ENCODE assay signal across 1 cellular context in the genomic region with DNA sequence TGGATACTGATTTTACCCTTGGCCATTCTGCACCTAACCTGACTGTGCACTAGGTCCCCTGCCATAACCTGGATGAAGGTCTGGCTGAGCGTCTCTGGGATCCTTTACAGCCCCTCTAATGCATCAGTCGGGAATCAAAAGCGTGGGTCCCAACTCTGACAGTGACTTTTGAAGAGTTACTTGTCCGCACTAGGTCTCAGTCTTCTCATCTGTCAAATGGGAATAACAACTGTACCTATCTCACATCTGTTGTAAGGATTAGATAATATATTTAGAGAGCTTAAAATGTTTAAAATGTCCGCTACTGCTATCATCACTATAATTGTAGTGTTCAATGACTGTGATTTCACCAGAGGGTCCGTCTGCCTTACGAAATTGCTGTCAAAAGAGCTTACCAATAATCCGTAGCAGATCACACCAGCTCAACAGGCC.
TF ChIP-seq lines count a peak whose summit lies in the region.

No MANE protein-coding gene starts in this region.

TF ChIP-seq in K562, 482 proteins besides CTCF, POLR2A, EP300 and RAD21 (continued from another document and continues in another):
- TF ChIP-seq, protein P1, sequence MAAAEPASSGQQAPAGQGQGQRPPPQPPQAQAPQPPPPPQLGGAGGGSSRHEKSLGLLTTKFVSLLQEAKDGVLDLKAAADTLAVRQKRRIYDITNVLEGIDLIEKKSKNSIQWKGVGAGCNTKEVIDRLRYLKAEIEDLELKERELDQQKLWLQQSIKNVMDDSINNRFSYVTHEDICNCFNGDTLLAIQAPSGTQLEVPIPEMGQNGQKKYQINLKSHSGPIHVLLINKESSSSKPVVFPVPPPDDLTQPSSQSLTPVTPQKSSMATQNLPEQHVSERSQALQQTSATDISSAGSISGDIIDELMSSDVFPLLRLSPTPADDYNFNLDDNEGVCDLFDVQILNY (CRISPR knock-in tag; IDR thresholded peaks at IDR 0.05) = no peak
- TF ChIP-seq ARNT (IDR thresholded peaks at IDR 0.05) (peak in 1 of 2 experiments; percentile 62; a peak in 1 of 4 replicates), ZNF395 (CRISPR knock-in tag; IDR thresholded peaks at IDR 0.05) (no peak), ZNF146 (CRISPR knock-in tag; IDR thresholded peaks at IDR 0.05; ENCODE audit: unreplicated experiment) (no peak), HDAC2 (IDR thresholded peaks at IDR 0.05) (peak; percentile 96), ZBTB49 (CRISPR knock-in tag; IDR thresholded peaks at IDR 0.05; ENCODE audit: borderline replicate concordance) (no peak), TAF1 (IDR thresholded peaks at IDR 0.05; ENCODE audit: control insufficient read depth, extremely low read depth, insufficient read depth, low read length, severe bottlenecking) (no peak), JUND (IDR thresholded peaks at IDR 0.05; ENCODE audit: borderline replicate concordance, low read depth, low read length) (no peak), JUND (tag; IDR thresholded peaks at IDR 0.05; ENCODE audit: borderline replicate concordance, low read depth, low read length) (no peak), SMAD3 (CRISPR knock-in tag; conservative IDR thresholded peaks at IDR 0.05) (no peak), CHD2 (IDR thresholded peaks at IDR 0.05; ENCODE audit: low read depth, low read length) (no peak), HMGN3 (IDR thresholded peaks at IDR 0.05; ENCODE audit: borderline replicate concordance, extremely low read depth, insufficient read length, low read depth, low read length) (no peak), TARDBP (IDR thresholded peaks at IDR 0.05) (no peak), CHD4 (IDR thresholded peaks at IDR 0.05; ENCODE audit: insufficient read depth, insufficient replicate concordance, low read depth, low read length, poor library complexity, severe bottlenecking) (peak; percentile 97), ADNP (tag; IDR thresholded peaks at IDR 0.05) (peak; percentile 99), SUPT5H (IDR thresholded peaks at IDR 0.05) (no peak), TEAD1 (CRISPR knock-in tag; IDR thresholded peaks at IDR 0.05) (no peak), BACH1 (tag; IDR thresholded peaks at IDR 0.05) (no peak), PHB (CRISPR knock-in tag; IDR thresholded peaks at IDR 0.05) (no peak), SNIP1 (IDR thresholded peaks at IDR 0.05; ENCODE audit: low read depth) (no peak), ESRRB (CRISPR knock-in tag; IDR thresholded peaks at IDR 0.05; ENCODE audit: borderline replicate concordance) (no peak), SIRT6 (IDR thresholded peaks at IDR 0.05; ENCODE audit: low read depth, low read length) (no peak), FOXO4 (CRISPR knock-in tag; IDR thresholded peaks at IDR 0.05) (no peak), ZNF589 (CRISPR knock-in tag; IDR thresholded peaks at IDR 0.05; ENCODE audit: low read depth) (peak; percentile 44; the same call in 1 of the 2 replicates), PURB (CRISPR knock-in tag; IDR thresholded peaks at IDR 0.05; ENCODE audit: low read depth) (no peak), MTA2 (IDR thresholded peaks at IDR 0.05; ENCODE audit: low read depth) (no peak), PHF20 (IDR thresholded peaks at IDR 0.05; ENCODE audit: partially characterized antibody) (peak; percentile 53), CBX3 (IDR thresholded peaks at IDR 0.05; ENCODE audit: borderline replicate concordance in 1 of 2, low read length in 2 of 2) (peak in 1 of 2 experiments; percentile 79; a peak in 1 of 3 replicates), TBL1XR1 (IDR thresholded peaks at IDR 0.05; ENCODE audit: low read length in 2 of 2) (no peak), CHD1 (IDR thresholded peaks at IDR 0.05; ENCODE audit: low read length) (peak; percentile 25), BCOR (IDR thresholded peaks at IDR 0.05) (peak; percentile 99), NR4A1 (CRISPR knock-in tag; IDR thresholded peaks at IDR 0.05) (no peak), NR4A1 (tag; IDR thresholded peaks at IDR 0.05) (no peak), TRIM24 (IDR thresholded peaks at IDR 0.05) (no peak), ZNF766 (CRISPR knock-in tag; conservative IDR thresholded peaks at IDR 0.05) (0 out of 2 replicates have a peak, but pooled peaks have one; percentile 25), POLR2AphosphoS2 (IDR thresholded peaks at IDR 0.05; ENCODE audit: low read length) (no peak), ZNF24 (IDR thresholded peaks at IDR 0.05) (no peak), ATF7 (IDR thresholded peaks at IDR 0.05) (no peak), NR1H2 (CRISPR knock-in tag; IDR thresholded peaks at IDR 0.05) (peak; percentile 53; the same call in 1 of the 2 replicates), ZFP30 (CRISPR knock-in tag; IDR thresholded peaks at IDR 0.05; ENCODE audit: borderline replicate concordance) (no peak), RCOR1 (IDR thresholded peaks at IDR 0.05; ENCODE audit: borderline replicate concordance in 1 of 2, low read depth in 2 of 2, low read length in 2 of 2) (peak in 1 of 2 experiments; percentile 53; a peak in 2 of 4 replicates), LCOR (CRISPR knock-in tag; IDR thresholded peaks at IDR 0.05) (0 out of 2 replicates have a peak, but pooled peaks have one; percentile 24), NFYB (IDR thresholded peaks at IDR 0.05; ENCODE audit: extremely low read depth, insufficient read length) (no peak), DNMT1 (IDR thresholded peaks at IDR 0.05) (no peak), FOXM1 (IDR thresholded peaks at IDR 0.05; ENCODE audit: low read depth) (peak; percentile 13; the same call in 1 of the 2 replicates), FOXM1 (CRISPR knock-in tag; IDR thresholded peaks at IDR 0.05; ENCODE audit: low read depth) (no peak), SIX5 (IDR thresholded peaks at IDR 0.05; ENCODE audit: borderline replicate concordance in 1 of 2, insufficient read depth in 1 of 2, low read depth in 1 of 2, low read length in 2 of 2) (no peak), ELF2 (CRISPR knock-in tag; IDR thresholded peaks at IDR 0.05) (0 out of 2 replicates have a peak, but pooled peaks have one; percentile 12), C11orf30 (IDR thresholded peaks at IDR 0.05; ENCODE audit: low read depth) (no peak), CBX1 (IDR thresholded peaks at IDR 0.05; ENCODE audit: low read depth) (0 out of 2 replicates have a peak, but pooled peaks have one; percentile 72)
- TF ChIP-seq, protein P2, sequence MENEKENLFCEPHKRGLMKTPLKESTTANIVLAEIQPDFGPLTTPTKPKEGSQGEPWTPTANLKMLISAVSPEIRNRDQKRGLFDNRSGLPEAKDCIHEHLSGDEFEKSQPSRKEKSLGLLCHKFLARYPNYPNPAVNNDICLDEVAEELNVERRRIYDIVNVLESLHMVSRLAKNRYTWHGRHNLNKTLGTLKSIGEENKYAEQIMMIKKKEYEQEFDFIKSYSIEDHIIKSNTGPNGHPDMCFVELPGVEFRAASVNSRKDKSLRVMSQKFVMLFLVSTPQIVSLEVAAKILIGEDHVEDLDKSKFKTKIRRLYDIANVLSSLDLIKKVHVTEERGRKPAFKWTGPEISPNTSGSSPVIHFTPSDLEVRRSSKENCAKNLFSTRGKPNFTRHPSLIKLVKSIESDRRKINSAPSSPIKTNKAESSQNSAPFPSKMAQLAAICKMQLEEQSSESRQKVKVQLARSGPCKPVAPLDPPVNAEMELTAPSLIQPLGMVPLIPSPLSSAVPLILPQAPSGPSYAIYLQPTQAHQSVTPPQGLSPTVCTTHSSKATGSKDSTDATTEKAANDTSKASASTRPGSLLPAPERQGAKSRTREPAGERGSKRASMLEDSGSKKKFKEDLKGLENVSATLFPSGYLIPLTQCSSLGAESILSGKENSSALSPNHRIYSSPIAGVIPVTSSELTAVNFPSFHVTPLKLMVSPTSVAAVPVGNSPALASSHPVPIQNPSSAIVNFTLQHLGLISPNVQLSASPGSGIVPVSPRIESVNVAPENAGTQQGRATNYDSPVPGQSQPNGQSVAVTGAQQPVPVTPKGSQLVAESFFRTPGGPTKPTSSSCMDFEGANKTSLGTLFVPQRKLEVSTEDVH (IDR thresholded peaks at IDR 0.05; ENCODE audit: low read depth, partially characterized antibody) = no peak
- TF ChIP-seq, protein P3, sequence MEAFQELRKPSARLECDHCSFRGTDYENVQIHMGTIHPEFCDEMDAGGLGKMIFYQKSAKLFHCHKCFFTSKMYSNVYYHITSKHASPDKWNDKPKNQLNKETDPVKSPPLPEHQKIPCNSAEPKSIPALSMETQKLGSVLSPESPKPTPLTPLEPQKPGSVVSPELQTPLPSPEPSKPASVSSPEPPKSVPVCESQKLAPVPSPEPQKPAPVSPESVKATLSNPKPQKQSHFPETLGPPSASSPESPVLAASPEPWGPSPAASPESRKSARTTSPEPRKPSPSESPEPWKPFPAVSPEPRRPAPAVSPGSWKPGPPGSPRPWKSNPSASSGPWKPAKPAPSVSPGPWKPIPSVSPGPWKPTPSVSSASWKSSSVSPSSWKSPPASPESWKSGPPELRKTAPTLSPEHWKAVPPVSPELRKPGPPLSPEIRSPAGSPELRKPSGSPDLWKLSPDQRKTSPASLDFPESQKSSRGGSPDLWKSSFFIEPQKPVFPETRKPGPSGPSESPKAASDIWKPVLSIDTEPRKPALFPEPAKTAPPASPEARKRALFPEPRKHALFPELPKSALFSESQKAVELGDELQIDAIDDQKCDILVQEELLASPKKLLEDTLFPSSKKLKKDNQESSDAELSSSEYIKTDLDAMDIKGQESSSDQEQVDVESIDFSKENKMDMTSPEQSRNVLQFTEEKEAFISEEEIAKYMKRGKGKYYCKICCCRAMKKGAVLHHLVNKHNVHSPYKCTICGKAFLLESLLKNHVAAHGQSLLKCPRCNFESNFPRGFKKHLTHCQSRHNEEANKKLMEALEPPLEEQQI (IDR thresholded peaks at IDR 0.05) = 0 out of 2 replicates have a peak, but pooled peaks have one; percentile 27
- TF ChIP-seq, protein P4, sequence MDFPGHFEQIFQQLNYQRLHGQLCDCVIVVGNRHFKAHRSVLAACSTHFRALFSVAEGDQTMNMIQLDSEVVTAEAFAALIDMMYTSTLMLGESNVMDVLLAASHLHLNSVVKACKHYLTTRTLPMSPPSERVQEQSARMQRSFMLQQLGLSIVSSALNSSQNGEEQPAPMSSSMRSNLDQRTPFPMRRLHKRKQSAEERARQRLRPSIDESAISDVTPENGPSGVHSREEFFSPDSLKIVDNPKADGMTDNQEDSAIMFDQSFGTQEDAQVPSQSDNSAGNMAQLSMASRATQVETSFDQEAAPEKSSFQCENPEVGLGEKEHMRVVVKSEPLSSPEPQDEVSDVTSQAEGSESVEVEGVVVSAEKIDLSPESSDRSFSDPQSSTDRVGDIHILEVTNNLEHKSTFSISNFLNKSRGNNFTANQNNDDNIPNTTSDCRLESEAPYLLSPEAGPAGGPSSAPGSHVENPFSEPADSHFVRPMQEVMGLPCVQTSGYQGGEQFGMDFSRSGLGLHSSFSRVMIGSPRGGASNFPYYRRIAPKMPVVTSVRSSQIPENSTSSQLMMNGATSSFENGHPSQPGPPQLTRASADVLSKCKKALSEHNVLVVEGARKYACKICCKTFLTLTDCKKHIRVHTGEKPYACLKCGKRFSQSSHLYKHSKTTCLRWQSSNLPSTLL (IDR thresholded peaks at IDR 0.05) = no peak
- TF ChIP-seq, protein P5, sequence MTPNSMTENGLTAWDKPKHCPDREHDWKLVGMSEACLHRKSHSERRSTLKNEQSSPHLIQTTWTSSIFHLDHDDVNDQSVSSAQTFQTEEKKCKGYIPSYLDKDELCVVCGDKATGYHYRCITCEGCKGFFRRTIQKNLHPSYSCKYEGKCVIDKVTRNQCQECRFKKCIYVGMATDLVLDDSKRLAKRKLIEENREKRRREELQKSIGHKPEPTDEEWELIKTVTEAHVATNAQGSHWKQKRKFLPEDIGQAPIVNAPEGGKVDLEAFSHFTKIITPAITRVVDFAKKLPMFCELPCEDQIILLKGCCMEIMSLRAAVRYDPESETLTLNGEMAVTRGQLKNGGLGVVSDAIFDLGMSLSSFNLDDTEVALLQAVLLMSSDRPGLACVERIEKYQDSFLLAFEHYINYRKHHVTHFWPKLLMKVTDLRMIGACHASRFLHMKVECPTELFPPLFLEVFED (CRISPR knock-in tag; conservative IDR thresholded peaks at IDR 0.05) = no peak
- TF ChIP-seq, protein P6, sequence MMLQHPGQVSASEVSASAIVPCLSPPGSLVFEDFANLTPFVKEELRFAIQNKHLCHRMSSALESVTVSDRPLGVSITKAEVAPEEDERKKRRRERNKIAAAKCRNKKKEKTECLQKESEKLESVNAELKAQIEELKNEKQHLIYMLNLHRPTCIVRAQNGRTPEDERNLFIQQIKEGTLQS (IDR thresholded peaks at IDR 0.05) = no peak
- TF ChIP-seq, protein P6 (CRISPR knock-in tag; conservative IDR thresholded peaks at IDR 0.05) = no peak
